ENCODE assay signal across 13 cellular contexts in genomic region chr17:69390735-69391501, GRCh38.
"Had no signal": no experiment of that assay in that cellular context is flagged by ENCODE, and none has a peak within 500 bp of the region (broad histone marks: within the 10 kb centered on the region; RNA-seq: fewer than 3 reads in every experiment).

No MANE protein-coding gene starts in this region.

- H3K36me3 ChIP-seq: tibial nerve had no signal

- H3K36me3 Mint-ChIP-seq: activated CD4-positive, alpha-beta memory T cell treated with anti-CD3 and anti-CD28 coated beads for 36 hours; activated naive CD8-positive, alpha-beta T cell treated with anti-CD3 and anti-CD28 coated beads for 36 hours had no signal

- H3K4me1 Mint-ChIP-seq: activated naive CD8-positive, alpha-beta T cell treated with anti-CD3 and anti-CD28 coated beads for 36 hours had no signal

- H3K4me3 Mint-ChIP-seq: activated CD4-positive, alpha-beta memory T cell treated with anti-CD3 and anti-CD28 coated beads for 36 hours; activated naive CD8-positive, alpha-beta T cell treated with anti-CD3 and anti-CD28 coated beads for 36 hours; T-helper 2 cell treated with Interferon-gamma antibody and Interleukin-4, amounts not matched to agents 5 μg/mL and 100 μg/mL, for 36 hours had no signal

- H3K27ac Mint-ChIP-seq: activated CD4-positive, alpha-beta memory T cell treated with anti-CD3 and anti-CD28 coated beads for 36 hours; activated naive CD8-positive, alpha-beta T cell treated with anti-CD3 and anti-CD28 coated beads for 36 hours; T-helper 2 cell treated with Interferon-gamma antibody and Interleukin-4, amounts not matched to agents 5 μg/mL and 100 μg/mL, for 36 hours had no signal

- H3K4me1 ChIP-seq: foreskin keratinocyte, tibial nerve had no signal

- H3K9me3 Mint-ChIP-seq: activated CD4-positive, alpha-beta memory T cell treated with anti-CD3 and anti-CD28 coated beads for 36 hours; activated naive CD8-positive, alpha-beta T cell treated with anti-CD3 and anti-CD28 coated beads for 36 hours; T-helper 2 cell treated with Interferon-gamma antibody and Interleukin-4, amounts not matched to agents 5 μg/mL and 100 μg/mL, for 36 hours had no signal

- H3K27me3 ChIP-seq: foreskin keratinocyte, tibial nerve had no signal

- FAIRE-seq: bronchial epithelial cell, endothelial cell of umbilical vein, keratinocyte had no signal

- ATAC-seq: foreskin keratinocyte had no signal

- H3K9me3 ChIP-seq: tibial nerve had no signal

- H3K4me3 ChIP-seq: skin epidermis, tibial nerve had no signal

- H3K27ac ChIP-seq: foreskin keratinocyte, skin epidermis, tibial nerve had no signal

- DNase-seq: activated CD4-positive, alpha-beta memory T cell treated with anti-CD3 and anti-CD28 coated beads for 36 hours; activated CD4-positive, alpha-beta T cell treated with anti-CD3 and anti-CD28 coated beads for 1 hour; activated gamma-delta T cell treated with Interleukin-2 at 50 U/mL for 16 hours; activated naive CD8-positive, alpha-beta T cell treated with anti-CD3 and anti-CD28 coated beads for 36 hours; activated T-cell treated with anti-CD3 and anti-CD28 coated beads, Interleukin-2, amount 50 U/mL, for 48 hours; foreskin keratinocyte; SW 1271 had no signal
